Comparison of ENCODE assay signal across 19 cellular contexts in the genomic region with DNA sequence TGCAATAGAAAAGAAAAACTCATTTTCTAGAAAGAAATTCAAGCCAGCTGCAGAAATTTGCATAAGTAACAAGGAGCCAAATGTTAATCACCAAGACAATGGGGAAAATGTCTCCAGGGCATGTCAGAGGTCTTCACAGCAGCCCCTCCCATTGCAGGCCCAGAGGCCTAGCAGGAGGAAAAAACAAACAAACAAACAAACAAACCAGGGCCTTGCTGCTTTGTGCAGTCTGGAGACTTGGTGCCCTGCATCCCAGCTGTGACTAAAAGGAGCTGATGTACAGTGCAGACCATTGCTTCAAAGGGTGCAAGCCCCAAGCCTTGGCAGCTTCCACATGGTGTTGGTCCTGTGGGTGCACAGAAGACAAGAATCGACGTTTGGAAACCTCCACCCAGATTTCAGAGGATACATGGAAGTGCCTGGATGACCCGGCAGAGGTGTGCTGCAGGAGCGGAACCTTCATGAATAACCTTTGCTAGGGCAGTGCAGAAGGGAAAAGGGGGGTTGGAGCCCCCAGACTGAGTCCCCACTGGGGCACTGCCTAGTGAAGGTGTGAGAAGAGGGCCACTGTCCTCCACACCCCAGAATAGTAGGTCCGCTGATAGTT.
"Had no signal": no experiment of that assay in that cellular context is flagged by ENCODE, and none has a peak within 500 bp of the region (broad histone marks: within the 10 kb centered on the region; RNA-seq: fewer than 3 reads in every experiment).

No MANE protein-coding gene starts in this region.

- H3K9me3 ChIP-seq: gastrocnemius medialis, psoas muscle, right lobe of liver, upper lobe of left lung, uterus had no signal

- H3K27ac ChIP-seq: epithelial cell of prostate, esophagus muscularis mucosa, gastrocnemius medialis, hepatocyte, parathyroid adenoma, psoas muscle, right lobe of liver, tibial artery, upper lobe of left lung, uterus had no signal

- H3K4me3 Mint-ChIP-seq: natural killer cell treated with Interleukin-12 subunit alpha and Interleukin-12 subunit beta and Interleukin-15 and Interleukin-18, amount 100 ng/mL, for 72 hours; stimulated activated memory B cell treated with anti-CD40 and anti-IgM and Interleukin-4, amounts not matched to agents 10 μg/mL and 1 μg/mL and 100 μg/mL, for 72 hours; stimulated activated naive CD8-positive, alpha-beta T cell treated with anti-CD3 and anti-CD28 coated beads, Interleukin-15, Interleukin-2, amounts not matched to agents 100 ng/mL and 50 ng/mL, for 24 hours had no signal

- H3K4me3 ChIP-seq: esophagus muscularis mucosa, gastrocnemius medialis, hepatocyte, psoas muscle, right lobe of liver, tibial artery, upper lobe of left lung, uterus had no signal

- H3K4me2 ChIP-seq: hepatocyte had no signal

- H3K36me3 Mint-ChIP-seq: natural killer cell treated with Interleukin-12 subunit alpha and Interleukin-12 subunit beta and Interleukin-15 and Interleukin-18, amount 100 ng/mL, for 72 hours had no signal

- H3K4me1 ChIP-seq: gastrocnemius medialis, parathyroid adenoma, psoas muscle, upper lobe of left lung, uterus had no signal

- H3K79me2 ChIP-seq: hepatocyte, parathyroid adenoma had no signal

- H3K9ac ChIP-seq: parathyroid adenoma had no signal

- H3K36me3 ChIP-seq: gastrocnemius medialis, right lobe of liver, tibial artery, upper lobe of left lung, uterus had no signal

- H2AFZ ChIP-seq: hepatocyte, parathyroid adenoma had no signal

- H3K9me3 Mint-ChIP-seq: natural killer cell treated with Interleukin-12 subunit alpha and Interleukin-12 subunit beta and Interleukin-15 and Interleukin-18, amount 100 ng/mL, for 72 hours had no signal

- H3K27me3 Mint-ChIP-seq: stimulated activated naive CD8-positive, alpha-beta T cell treated with anti-CD3 and anti-CD28 coated beads, Interleukin-15, Interleukin-2, amounts not matched to agents 100 ng/mL and 50 ng/mL, for 24 hours had no signal

- DNase-seq: effector memory CD4-positive, alpha-beta T cell; gastrocnemius medialis; kidney glomerular epithelial cell; mammary epithelial cell; psoas muscle; retina; right lobe of liver; stimulated activated CD4-positive, alpha-beta T cell treated with anti-CD3 and anti-CD28 coated beads, Interleukin-4, amount 100 ng/mL, for 24 hours; tibial artery; upper lobe of left lung; uterus had no signal

- H3K27ac Mint-ChIP-seq: natural killer cell treated with Interleukin-12 subunit alpha and Interleukin-12 subunit beta and Interleukin-15 and Interleukin-18, amount 100 ng/mL, for 72 hours; stimulated activated memory B cell treated with anti-CD40 and anti-IgM and Interleukin-4, amounts not matched to agents 10 μg/mL and 1 μg/mL and 100 μg/mL, for 72 hours; stimulated activated naive CD8-positive, alpha-beta T cell treated with anti-CD3 and anti-CD28 coated beads, Interleukin-15, Interleukin-2, amounts not matched to agents 100 ng/mL and 50 ng/mL, for 24 hours had no signal

- FAIRE-seq: islet of Langerhans had no signal

- H3K27me3 ChIP-seq: esophagus muscularis mucosa, gastrocnemius medialis, hepatocyte, right lobe of liver, tibial artery, upper lobe of left lung, uterus had no signal
